Comparison of ENCODE assay signal across 8 cellular contexts in the genomic region with DNA sequence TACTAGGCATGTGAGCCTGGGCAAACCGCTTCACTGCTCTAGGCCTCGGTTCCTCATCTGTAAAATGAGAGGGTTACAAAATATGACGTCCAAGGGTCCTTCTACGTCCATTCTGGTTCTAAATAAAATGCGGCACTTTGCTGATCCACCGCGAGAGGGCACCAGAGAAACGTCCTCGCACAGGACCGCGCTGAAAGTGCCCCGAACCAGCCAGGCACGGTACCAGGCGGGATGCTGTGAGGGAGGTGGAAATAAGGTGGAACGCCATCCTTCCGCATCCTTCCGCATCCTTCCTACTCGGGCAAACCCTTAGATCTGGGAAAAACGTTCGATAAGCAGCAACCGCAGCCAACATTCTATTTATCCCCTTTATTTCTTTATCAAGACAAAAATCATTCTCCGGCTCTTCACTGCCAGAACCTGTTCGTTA.
DNase-seq lines count a peak whose midpoint lies in the region; ATAC-seq lines count a peak whose summit lies in the region.

No MANE protein-coding gene starts in this region.

- no peaks in the 10 kb centered on the region for H3K79me2 ChIP-seq in GM23248 (ENCODE audit: insufficient read depth)

- H3K27me3 Mint-ChIP-seq in T-helper 17 cell = peaks cover 5% of the 10 kb centered on the region

- H3K4me1 Mint-ChIP-seq in T-helper 17 cell = peaks cover 19% of the 10 kb centered on the region

- H3K9me2 ChIP-seq in GM23248 (ENCODE audit: insufficient read depth) = no peaks in the 10 kb centered on the region

- H3K4me1 ChIP-seq in GM23248 (ENCODE audit: insufficient read depth) = no peaks in the 10 kb centered on the region

- H3K27ac Mint-ChIP-seq in T-helper 17 cell = no peak overlapping the region

- no peaks in the 10 kb centered on the region for H3K36me3 ChIP-seq in GM23248 (ENCODE audit: low read depth)

- ATAC-seq in T-helper 17 cell = peak; percentile 90
- ATAC-seq in HG03045 (IDR thresholded peaks at IDR 0.05; ENCODE audit: unreplicated experiment) = no peak

- H3K9ac ChIP-seq in GM23248 = no peak overlapping the region

- no peaks in the 10 kb centered on the region for H3K27me3 ChIP-seq in GM23248 (replicated peaks; ENCODE audit: insufficient read depth)

- H3F3A ChIP-seq in GM23248 (ENCODE audit: insufficient read depth) = no peaks in the 10 kb centered on the region

- DNase-seq in CMK (ENCODE audit: low read depth) (peak; percentile 25), GM23248 (peak; percentile 72), NCI-H146 treated with DMSO at 0.1 percent for 48 hours (lab: John Stamatoyannopoulos, UW; ENCODE audit: unreplicated experiment) (peak; percentile 3), T-helper 17 cell (peak; percentile 60 to 64 (median 62)), amygdala (lab: John Stamatoyannopoulos, UW) (peak in 50 of 56 donors; percentile 12 to 80 (median 46)), hippocampal formation (lab: John Stamatoyannopoulos, UW) (peak; percentile 26 to 41)
- DNase-seq in stimulated activated CD4-positive, alpha-beta T cell treated with anti-CD3 and anti-CD28 coated beads, Interleukin-12 subunit alpha, Interleukin-12 subunit beta, amount 100 ng/mL, for 24 hours (ENCODE audit: low read depth in 2 of 2) = peak; percentile 59 to 73

- H3K9me3 ChIP-seq in GM23248 (ENCODE audit: low read depth) (no peaks in the 10 kb centered on the region), T-helper 17 cell (ENCODE audit: control insufficient read depth, low read length, poor library complexity, severe bottlenecking) (no peaks in the 10 kb centered on the region)

- no peaks in the 10 kb centered on the region for H4K20me1 ChIP-seq in GM23248 (ENCODE audit: insufficient read depth)

- peak overlapping the region; percentile 68 for H3K4me3 Mint-ChIP-seq in T-helper 17 cell

- peak overlapping the region; percentile 50; the same call in 1 of the 2 replicates for H2AFZ ChIP-seq in GM23248

- H3K36me3 Mint-ChIP-seq in T-helper 17 cell (ENCODE audit: low read depth) = peaks cover 3% of the 10 kb centered on the region

- H3K27ac ChIP-seq in GM23248 = no peak overlapping the region

- in situ Hi-C loops in GM23248 (cut with MboI) = no loop called here

- H3K4me2 ChIP-seq in GM23248 (ENCODE audit: unreplicated experiment) = no peak overlapping the region

- no peak overlapping the region for H3K4me3 ChIP-seq in GM23248

- WGBS in GM23248 (ENCODE audit: low coverage in 1 of 2, low lambda C conversion rate in 2 of 2, missing lambda C conversion rate in 2 of 2), 2 experiments = 10% methylated on average over 23 of the region's 23 CpGs

Comparison
In these comparisons a context has a peak if more than half of its experiments do, and no peak if none do; other contexts are left out.
1. DNase-seq: peak in every context shown above with its lines; median percentile 72 in GM23248; 66 in stimulated activated CD4-positive, alpha-beta T cell treated with anti-CD3 and anti-CD28 coated beads, Interleukin-12 subunit alpha, Interleukin-12 subunit beta, amount 100 ng/mL, for 24 hours; 62 in T-helper 17 cell; 46 in amygdala; 34 in hippocampal formation; 25 in CMK; 3 in NCI-H146 treated with DMSO at 0.1 percent for 48 hours.